ENCODE assay signal across 13 cellular contexts in genomic region chr4:147768113-147768512, GRCh38. TPM values are rescaled to one million over a fixed set of nuclear protein-coding genes. Genes with fewer than 3 reads are reported as not detected.
DNase-seq lines count a peak whose midpoint lies in the region; ATAC-seq and TF ChIP-seq lines count a peak whose summit lies in the region.
"Had no signal": no experiment of that assay in that cellular context is flagged by ENCODE, and none has a peak within 500 bp of the region (broad histone marks: within the 10 kb centered on the region; RNA-seq: fewer than 3 reads in every experiment).

No MANE protein-coding gene starts in this region.

- DNase-seq in EH (ENCODE audit: low read depth) (peak; percentile 94), LoVo (ENCODE audit: low spot score) (peak; percentile 57), astrocyte of the spinal cord (ENCODE audit: low read depth, low spot score) (peak; percentile 56), myocyte (ENCODE audit: low read depth) (peak; percentile 71), NCI-H526 (lab: John Stamatoyannopoulos, UW) (no peak)
- DNase-seq in activated CD8-positive, alpha-beta memory T cell treated with anti-CD3 and anti-CD28 coated beads, Interleukin-2, amount 50 U/mL, for 4 hours = no peak
- DNase-seq in stimulated activated CD8-positive, alpha-beta memory T cell treated with anti-CD3 and anti-CD28 coated beads, Interleukin-4, amount 100 ng/mL, for 48 hours = no peak
- DNase-seq: activated CD8-positive, alpha-beta memory T cell treated with anti-CD3 and anti-CD28 coated beads for 24 hours; caudate nucleus; NCI-H1048; right lobe of liver had no signal

- no peak for ATAC-seq in HG03565 (IDR thresholded peaks at IDR 0.05; ENCODE audit: unreplicated experiment)

- no peak for TF ChIP-seq CTCF in astrocyte of the spinal cord (IDR thresholded peaks at IDR 0.05; ENCODE audit: low read depth, low read length)

- in situ Hi-C loops in astrocyte of the spinal cord (cut with HindIII; ENCODE audit: low sequenced_read_pairs) = no loop called here

- H3K4me3 ChIP-seq in astrocyte of the spinal cord (ENCODE audit: low read depth, low read length) = no peak overlapping the region
- H3K4me3 ChIP-seq: PC-9, right lobe of liver had no signal

RNA-seq across cellular contexts. Expression of gene ARHGAP10, which starts 36.2 kb away (rescaled TPM):
- 27.0 and 37.0 TPM in 2 replicates for total RNA-seq in myocyte
- polyA plus RNA-seq in myocyte (2012) = 15.8 TPM

Comparison
In these comparisons a context has a peak if more than half of its experiments do, and no peak if none do; other contexts are left out.
1. DNase-seq: peak in EH (single experiment), LoVo (single experiment), astrocyte of the spinal cord (single experiment) and myocyte (single experiment); none in NCI-H526 (0 of 2), activated CD8-positive, alpha-beta memory T cell treated with anti-CD3 and anti-CD28 coated beads, Interleukin-2, amount 50 U/mL, for 4 hours (single experiment) and stimulated activated CD8-positive, alpha-beta memory T cell treated with anti-CD3 and anti-CD28 coated beads, Interleukin-4, amount 100 ng/mL, for 48 hours (single experiment).